Comparison of ENCODE assay signal across 1 cellular context in the genomic region with DNA sequence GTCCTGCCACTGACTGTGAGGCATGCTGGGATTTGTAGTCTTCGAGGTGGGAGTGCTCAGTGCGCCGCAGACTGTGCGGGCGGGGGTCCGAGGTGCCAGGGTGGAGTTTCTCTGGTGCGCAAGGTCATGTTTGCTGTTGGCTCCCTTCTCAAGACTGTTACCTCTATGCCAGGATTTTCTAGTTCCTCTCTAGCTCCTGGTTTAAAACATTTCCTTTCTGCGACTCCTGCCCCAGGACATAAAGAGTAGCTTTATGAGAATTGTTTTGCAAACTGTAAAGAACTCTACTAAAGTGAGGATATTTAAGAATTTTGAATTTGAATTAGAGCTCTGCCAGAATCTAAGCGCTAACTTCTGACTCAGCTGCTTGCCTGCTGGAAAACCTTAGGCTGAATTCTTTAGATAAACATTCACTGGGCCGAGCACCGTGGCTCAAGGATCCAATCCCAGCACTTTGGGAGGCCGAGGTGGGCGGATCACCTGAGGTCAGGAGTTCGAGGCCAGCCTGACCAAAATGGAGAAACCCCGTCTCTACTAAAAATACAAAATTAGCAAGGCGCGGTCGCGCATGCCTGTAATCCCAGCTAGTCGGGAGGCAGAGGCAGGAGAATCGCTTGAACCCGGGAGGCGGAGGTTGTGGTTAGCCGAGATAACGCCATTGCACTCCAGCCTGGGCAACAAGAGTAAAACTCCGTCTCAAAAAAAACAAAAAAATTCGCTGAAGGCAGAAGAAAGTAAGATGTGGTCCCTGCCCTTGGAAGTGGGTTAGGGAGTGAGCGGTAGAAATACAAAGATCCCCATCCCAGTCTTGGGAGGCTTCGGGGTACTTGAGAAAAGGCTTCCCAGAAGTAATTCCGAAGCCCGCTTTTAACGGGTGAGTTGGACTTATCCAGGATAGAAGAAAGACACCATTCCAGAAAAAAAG.
A peak's percentile ranks its signal among the peaks of the same experiment; 100 is the strongest.
TF ChIP-seq lines count a peak whose summit lies in the region.

No MANE protein-coding gene starts in this region.

TF ChIP-seq in K562, 482 proteins besides CTCF, POLR2A, EP300 and RAD21 (continued from another document and continues in another):
- TF ChIP-seq ARNT (IDR thresholded peaks at IDR 0.05) (peak in 1 of 2 experiments; percentile 23; a peak in 1 of 4 replicates), ZNF583 (CRISPR knock-in tag; IDR thresholded peaks at IDR 0.05) (peak; percentile 70; the same call in 1 of the 2 replicates), MTA3 (IDR thresholded peaks at IDR 0.05; ENCODE audit: borderline replicate concordance) (no peak; the same call in 1 of the 2 replicates), NUFIP1 (IDR thresholded peaks at IDR 0.05; ENCODE audit: partially characterized antibody) (no peak), DNMT1 (IDR thresholded peaks at IDR 0.05) (no peak; the same call in 1 of the 2 replicates), PPARD (CRISPR knock-in tag; IDR thresholded peaks at IDR 0.05) (no peak), PHF21A (IDR thresholded peaks at IDR 0.05; ENCODE audit: borderline replicate concordance, low read depth) (no peak), GATA2 (CRISPR knock-in tag; IDR thresholded peaks at IDR 0.05) (no peak), NR1H2 (CRISPR knock-in tag; IDR thresholded peaks at IDR 0.05) (no peak), XRCC4 (IDR thresholded peaks at IDR 0.05; ENCODE audit: extremely low read depth, insufficient read depth, insufficient read length) (no peak), THRAP3 (IDR thresholded peaks at IDR 0.05; ENCODE audit: borderline replicate concordance) (peak; percentile 74; the same call in 1 of the 2 replicates), ZNF174 (CRISPR knock-in tag; IDR thresholded peaks at IDR 0.05) (no peak), ZFP36 (IDR thresholded peaks at IDR 0.05; ENCODE audit: low read depth, low read length, partially characterized antibody) (no peak), YBX1 (IDR thresholded peaks at IDR 0.05) (no peak), ZZZ3 (IDR thresholded peaks at IDR 0.05) (no peak), ZNF561 (CRISPR knock-in tag; conservative IDR thresholded peaks at IDR 0.05) (no peak), SAFB2 (IDR thresholded peaks at IDR 0.05; ENCODE audit: borderline replicate concordance, low read depth, low read length, severe bottlenecking) (no peak), CCNT2 (IDR thresholded peaks at IDR 0.05; ENCODE audit: borderline replicate concordance, extremely low read depth, insufficient read length, low read depth, low read length) (peak; percentile 30), SIRT6 (IDR thresholded peaks at IDR 0.05; ENCODE audit: low read depth, low read length) (no peak), CC2D1A (IDR thresholded peaks at IDR 0.05) (peak; percentile 37; the same call in 1 of the 2 replicates), ZNF79 (CRISPR knock-in tag; IDR thresholded peaks at IDR 0.05; ENCODE audit: low read depth) (0 out of 2 replicates have a peak, but pooled peaks have one; percentile 63), HIVEP1 (CRISPR knock-in tag; IDR thresholded peaks at IDR 0.05) (no peak), TAF9B (IDR thresholded peaks at IDR 0.05; ENCODE audit: partially characterized antibody) (no peak), PHTF2 (CRISPR knock-in tag; IDR thresholded peaks at IDR 0.05) (no peak), JUNB (CRISPR knock-in tag; conservative IDR thresholded peaks at IDR 0.05) (no peak), CREBBP (IDR thresholded peaks at IDR 0.05; ENCODE audit: low read depth, low read length) (no peak), ZFP30 (CRISPR knock-in tag; IDR thresholded peaks at IDR 0.05; ENCODE audit: borderline replicate concordance) (no peak), DDX20 (tag; IDR thresholded peaks at IDR 0.05; ENCODE audit: low read depth) (peak; percentile 14; the same call in 1 of the 2 replicates), ZNF830 (CRISPR knock-in tag; IDR thresholded peaks at IDR 0.05) (no peak), CXXC5 (CRISPR knock-in tag; IDR thresholded peaks at IDR 0.05) (no peak; the same call in 1 of the 2 replicates), ZNF445 (CRISPR knock-in tag; IDR thresholded peaks at IDR 0.05; ENCODE audit: low read depth) (no peak; the same call in 1 of the 2 replicates), FOSL1 (tag; conservative IDR thresholded peaks at IDR 0.05) (peak; percentile 82)
- TF ChIP-seq, protein P1, sequence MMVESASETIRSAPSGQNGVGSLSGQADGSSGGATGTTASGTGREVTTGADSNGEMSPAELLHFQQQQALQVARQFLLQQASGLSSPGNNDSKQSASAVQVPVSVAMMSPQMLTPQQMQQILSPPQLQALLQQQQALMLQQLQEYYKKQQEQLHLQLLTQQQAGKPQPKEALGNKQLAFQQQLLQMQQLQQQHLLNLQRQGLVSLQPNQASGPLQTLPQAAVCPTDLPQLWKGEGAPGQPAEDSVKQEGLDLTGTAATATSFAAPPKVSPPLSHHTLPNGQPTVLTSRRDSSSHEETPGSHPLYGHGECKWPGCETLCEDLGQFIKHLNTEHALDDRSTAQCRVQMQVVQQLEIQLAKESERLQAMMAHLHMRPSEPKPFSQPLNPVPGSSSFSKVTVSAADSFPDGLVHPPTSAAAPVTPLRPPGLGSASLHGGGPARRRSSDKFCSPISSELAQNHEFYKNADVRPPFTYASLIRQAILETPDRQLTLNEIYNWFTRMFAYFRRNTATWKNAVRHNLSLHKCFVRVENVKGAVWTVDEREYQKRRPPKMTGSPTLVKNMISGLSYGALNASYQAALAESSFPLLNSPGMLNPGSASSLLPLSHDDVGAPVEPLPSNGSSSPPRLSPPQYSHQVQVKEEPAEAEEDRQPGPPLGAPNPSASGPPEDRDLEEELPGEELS (CRISPR knock-in tag; IDR thresholded peaks at IDR 0.05; ENCODE audit: borderline replicate concordance), result 0 out of 2 replicates have a peak, but pooled peaks have one; percentile 34
- TF ChIP-seq, protein P2, sequence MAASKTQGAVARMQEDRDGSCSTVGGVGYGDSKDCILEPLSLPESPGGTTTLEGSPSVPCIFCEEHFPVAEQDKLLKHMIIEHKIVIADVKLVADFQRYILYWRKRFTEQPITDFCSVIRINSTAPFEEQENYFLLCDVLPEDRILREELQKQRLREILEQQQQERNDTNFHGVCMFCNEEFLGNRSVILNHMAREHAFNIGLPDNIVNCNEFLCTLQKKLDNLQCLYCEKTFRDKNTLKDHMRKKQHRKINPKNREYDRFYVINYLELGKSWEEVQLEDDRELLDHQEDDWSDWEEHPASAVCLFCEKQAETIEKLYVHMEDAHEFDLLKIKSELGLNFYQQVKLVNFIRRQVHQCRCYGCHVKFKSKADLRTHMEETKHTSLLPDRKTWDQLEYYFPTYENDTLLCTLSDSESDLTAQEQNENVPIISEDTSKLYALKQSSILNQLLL (CRISPR knock-in tag; IDR thresholded peaks at IDR 0.05; ENCODE audit: borderline replicate concordance), result no peak
- TF ChIP-seq, protein P3, sequence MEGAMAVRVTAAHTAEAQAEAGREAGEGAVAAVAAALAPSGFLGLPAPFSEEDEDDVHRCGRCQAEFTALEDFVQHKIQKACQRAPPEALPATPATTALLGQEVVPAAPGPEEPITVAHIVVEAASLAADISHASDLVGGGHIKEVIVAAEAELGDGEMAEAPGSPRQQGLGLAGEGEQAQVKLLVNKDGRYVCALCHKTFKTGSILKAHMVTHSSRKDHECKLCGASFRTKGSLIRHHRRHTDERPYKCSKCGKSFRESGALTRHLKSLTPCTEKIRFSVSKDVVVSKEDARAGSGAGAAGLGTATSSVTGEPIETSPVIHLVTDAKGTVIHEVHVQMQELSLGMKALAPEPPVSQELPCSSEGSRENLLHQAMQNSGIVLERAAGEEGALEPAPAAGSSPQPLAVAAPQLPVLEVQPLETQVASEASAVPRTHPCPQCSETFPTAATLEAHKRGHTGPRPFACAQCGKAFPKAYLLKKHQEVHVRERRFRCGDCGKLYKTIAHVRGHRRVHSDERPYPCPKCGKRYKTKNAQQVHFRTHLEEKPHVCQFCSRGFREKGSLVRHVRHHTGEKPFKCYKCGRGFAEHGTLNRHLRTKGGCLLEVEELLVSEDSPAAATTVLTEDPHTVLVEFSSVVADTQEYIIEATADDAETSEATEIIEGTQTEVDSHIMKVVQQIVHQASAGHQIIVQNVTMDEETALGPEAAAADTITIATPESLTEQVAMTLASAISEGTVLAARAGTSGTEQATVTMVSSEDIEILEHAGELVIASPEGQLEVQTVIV (CRISPR knock-in tag; IDR thresholded peaks at IDR 0.05; ENCODE audit: borderline replicate concordance), result no peak; the same call in 1 of the 2 replicates
- TF ChIP-seq, protein P4, sequence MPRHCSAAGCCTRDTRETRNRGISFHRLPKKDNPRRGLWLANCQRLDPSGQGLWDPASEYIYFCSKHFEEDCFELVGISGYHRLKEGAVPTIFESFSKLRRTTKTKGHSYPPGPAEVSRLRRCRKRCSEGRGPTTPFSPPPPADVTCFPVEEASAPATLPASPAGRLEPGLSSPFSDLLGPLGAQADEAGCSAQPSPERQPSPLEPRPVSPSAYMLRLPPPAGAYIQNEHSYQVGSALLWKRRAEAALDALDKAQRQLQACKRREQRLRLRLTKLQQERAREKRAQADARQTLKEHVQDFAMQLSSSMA (CRISPR knock-in tag; IDR thresholded peaks at IDR 0.05), result no peak
- TF ChIP-seq, protein P5, sequence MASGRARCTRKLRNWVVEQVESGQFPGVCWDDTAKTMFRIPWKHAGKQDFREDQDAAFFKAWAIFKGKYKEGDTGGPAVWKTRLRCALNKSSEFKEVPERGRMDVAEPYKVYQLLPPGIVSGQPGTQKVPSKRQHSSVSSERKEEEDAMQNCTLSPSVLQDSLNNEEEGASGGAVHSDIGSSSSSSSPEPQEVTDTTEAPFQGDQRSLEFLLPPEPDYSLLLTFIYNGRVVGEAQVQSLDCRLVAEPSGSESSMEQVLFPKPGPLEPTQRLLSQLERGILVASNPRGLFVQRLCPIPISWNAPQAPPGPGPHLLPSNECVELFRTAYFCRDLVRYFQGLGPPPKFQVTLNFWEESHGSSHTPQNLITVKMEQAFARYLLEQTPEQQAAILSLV (tag; IDR thresholded peaks at IDR 0.05), result no peak; the same call in 1 of the 2 replicates
- TF ChIP-seq, protein P6, sequence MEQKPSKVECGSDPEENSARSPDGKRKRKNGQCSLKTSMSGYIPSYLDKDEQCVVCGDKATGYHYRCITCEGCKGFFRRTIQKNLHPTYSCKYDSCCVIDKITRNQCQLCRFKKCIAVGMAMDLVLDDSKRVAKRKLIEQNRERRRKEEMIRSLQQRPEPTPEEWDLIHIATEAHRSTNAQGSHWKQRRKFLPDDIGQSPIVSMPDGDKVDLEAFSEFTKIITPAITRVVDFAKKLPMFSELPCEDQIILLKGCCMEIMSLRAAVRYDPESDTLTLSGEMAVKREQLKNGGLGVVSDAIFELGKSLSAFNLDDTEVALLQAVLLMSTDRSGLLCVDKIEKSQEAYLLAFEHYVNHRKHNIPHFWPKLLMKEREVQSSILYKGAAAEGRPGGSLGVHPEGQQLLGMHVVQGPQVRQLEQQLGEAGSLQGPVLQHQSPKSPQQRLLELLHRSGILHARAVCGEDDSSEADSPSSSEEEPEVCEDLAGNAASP (IDR thresholded peaks at IDR 0.05), result no peak
- TF ChIP-seq, protein P7, sequence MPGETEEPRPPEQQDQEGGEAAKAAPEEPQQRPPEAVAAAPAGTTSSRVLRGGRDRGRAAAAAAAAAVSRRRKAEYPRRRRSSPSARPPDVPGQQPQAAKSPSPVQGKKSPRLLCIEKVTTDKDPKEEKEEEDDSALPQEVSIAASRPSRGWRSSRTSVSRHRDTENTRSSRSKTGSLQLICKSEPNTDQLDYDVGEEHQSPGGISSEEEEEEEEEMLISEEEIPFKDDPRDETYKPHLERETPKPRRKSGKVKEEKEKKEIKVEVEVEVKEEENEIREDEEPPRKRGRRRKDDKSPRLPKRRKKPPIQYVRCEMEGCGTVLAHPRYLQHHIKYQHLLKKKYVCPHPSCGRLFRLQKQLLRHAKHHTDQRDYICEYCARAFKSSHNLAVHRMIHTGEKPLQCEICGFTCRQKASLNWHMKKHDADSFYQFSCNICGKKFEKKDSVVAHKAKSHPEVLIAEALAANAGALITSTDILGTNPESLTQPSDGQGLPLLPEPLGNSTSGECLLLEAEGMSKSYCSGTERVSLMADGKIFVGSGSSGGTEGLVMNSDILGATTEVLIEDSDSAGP (CRISPR knock-in tag; IDR thresholded peaks at IDR 0.05), result no peak
- TF ChIP-seq, protein P8, sequence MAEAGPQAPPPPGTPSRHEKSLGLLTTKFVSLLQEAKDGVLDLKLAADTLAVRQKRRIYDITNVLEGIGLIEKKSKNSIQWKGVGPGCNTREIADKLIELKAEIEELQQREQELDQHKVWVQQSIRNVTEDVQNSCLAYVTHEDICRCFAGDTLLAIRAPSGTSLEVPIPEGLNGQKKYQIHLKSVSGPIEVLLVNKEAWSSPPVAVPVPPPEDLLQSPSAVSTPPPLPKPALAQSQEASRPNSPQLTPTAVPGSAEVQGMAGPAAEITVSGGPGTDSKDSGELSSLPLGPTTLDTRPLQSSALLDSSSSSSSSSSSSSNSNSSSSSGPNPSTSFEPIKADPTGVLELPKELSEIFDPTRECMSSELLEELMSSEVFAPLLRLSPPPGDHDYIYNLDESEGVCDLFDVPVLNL (CRISPR knock-in tag; IDR thresholded peaks at IDR 0.05; ENCODE audit: low read depth), result 0 out of 2 replicates have a peak, but pooled peaks have one; percentile 26
- TF ChIP-seq, protein P9, sequence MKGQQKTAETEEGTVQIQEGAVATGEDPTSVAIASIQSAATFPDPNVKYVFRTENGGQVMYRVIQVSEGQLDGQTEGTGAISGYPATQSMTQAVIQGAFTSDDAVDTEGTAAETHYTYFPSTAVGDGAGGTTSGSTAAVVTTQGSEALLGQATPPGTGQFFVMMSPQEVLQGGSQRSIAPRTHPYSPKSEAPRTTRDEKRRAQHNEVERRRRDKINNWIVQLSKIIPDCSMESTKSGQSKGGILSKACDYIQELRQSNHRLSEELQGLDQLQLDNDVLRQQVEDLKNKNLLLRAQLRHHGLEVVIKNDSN (CRISPR knock-in tag; IDR thresholded peaks at IDR 0.05), result no peak; the same call in 1 of the 2 replicates
- TF ChIP-seq, protein P10, sequence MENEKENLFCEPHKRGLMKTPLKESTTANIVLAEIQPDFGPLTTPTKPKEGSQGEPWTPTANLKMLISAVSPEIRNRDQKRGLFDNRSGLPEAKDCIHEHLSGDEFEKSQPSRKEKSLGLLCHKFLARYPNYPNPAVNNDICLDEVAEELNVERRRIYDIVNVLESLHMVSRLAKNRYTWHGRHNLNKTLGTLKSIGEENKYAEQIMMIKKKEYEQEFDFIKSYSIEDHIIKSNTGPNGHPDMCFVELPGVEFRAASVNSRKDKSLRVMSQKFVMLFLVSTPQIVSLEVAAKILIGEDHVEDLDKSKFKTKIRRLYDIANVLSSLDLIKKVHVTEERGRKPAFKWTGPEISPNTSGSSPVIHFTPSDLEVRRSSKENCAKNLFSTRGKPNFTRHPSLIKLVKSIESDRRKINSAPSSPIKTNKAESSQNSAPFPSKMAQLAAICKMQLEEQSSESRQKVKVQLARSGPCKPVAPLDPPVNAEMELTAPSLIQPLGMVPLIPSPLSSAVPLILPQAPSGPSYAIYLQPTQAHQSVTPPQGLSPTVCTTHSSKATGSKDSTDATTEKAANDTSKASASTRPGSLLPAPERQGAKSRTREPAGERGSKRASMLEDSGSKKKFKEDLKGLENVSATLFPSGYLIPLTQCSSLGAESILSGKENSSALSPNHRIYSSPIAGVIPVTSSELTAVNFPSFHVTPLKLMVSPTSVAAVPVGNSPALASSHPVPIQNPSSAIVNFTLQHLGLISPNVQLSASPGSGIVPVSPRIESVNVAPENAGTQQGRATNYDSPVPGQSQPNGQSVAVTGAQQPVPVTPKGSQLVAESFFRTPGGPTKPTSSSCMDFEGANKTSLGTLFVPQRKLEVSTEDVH (IDR thresholded peaks at IDR 0.05; ENCODE audit: low read depth, partially characterized antibody), result peak; percentile 8
